In the genomic region with DNA sequence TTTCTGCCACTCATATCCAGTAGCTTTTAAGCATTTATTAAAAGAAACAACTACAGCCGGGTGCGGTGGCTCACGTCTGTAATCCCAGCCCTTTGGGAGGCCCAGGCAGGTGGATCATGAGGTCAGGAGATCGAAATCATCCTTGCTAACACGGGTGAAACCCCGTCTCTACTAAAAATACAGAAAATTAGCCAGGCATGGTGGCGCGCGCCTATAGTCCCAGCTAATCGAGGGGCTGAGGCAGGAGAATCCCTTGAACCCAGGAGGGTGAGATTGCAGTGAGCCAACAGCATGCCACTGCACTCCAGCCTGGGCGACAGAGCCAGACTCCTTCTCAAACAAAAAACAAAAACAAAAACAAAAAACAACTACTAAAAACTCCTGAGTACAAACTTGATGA, we compare ENCODE assay signal across 34 cellular contexts.
"Had no signal": no experiment of that assay in that cellular context is flagged by ENCODE, and none has a peak within 500 bp of the region (broad histone marks: within the 10 kb centered on the region; RNA-seq: fewer than 3 reads in every experiment).

No MANE protein-coding gene starts in this region.

- H3K9ac ChIP-seq: KMS-11 had no signal

- H3K4me3 ChIP-seq: MG63 had no signal

- H3K4me2 ChIP-seq: KMS-11 had no signal

- DNase-seq: Karpas-422, Kasumi-1, KG1, MG63, MM.1S, MV-4-11, NCI-H1048, NCI-H1092, NCI-H1092 treated with DMSO at 0.1 percent for 48 hours, NCI-H1105, NCI-H1105 treated with DMSO at 0.1 percent for 48 hours, NCI-H1417, NCI-H1417 treated with DMSO at 0.1 percent for 48 hours, NCI-H1436, NCI-H1436 treated with DMSO at 0.1 percent for 48 hours, NCI-H146, NCI-H1694, NCI-H1694 treated with DMSO at 0.1 percent for 48 hours, NCI-H187, NCI-H187 treated with DMSO at 0.1 percent for 48 hours, NCI-H1930, NCI-H2029, NCI-H2029 treated with DMSO at 0.1 percent for 48 hours, NCI-H2081, NCI-H2081 treated with DMSO at 0.1 percent for 48 hours, NCI-H2107, NCI-H2171, NCI-H2171 treated with DMSO at 0.1 percent for 48 hours, NCI-H2227 treated with DMSO at 0.1 percent for 48 hours, NCI-H226, NCI-H345, NCI-H446, NCI-H446 treated with DMSO at 0.1 percent for 48 hours had no signal

- H3K9me3 ChIP-seq: MG63 had no signal

- H3K27ac ChIP-seq: KMS-11 had no signal

- H3K27me3 ChIP-seq: MG63 had no signal
